ENCODE assay signal across 7 cellular contexts in genomic region chr7:12210179-12211053, GRCh38. TPM values are rescaled to one million over a fixed set of nuclear protein-coding genes. Genes with fewer than 3 reads are reported as not detected.
DNase-seq lines count a peak whose midpoint lies in the region; ATAC-seq and TF ChIP-seq lines count a peak whose summit lies in the region.

No MANE protein-coding gene starts in this region.

- H3K36me3 Mint-ChIP-seq in naive thymus-derived CD4-positive, alpha-beta T cell, result peaks cover 0 to 14% (median 11%) of the 10 kb centered on the region in 5 donors

- peaks cover 21 to 48% (median 35%) of the 10 kb centered on the region in 7 donors for H3K4me1 Mint-ChIP-seq in naive thymus-derived CD4-positive, alpha-beta T cell

- H3K4me3 ChIP-seq in DOHH2 (ENCODE audit: low read length), result peak overlapping the region; percentile 79
- peak overlapping the region; percentile 50 for H3K4me3 ChIP-seq in SU-DHL-6 (ENCODE audit: insufficient read depth, low read length, poor library complexity, severe bottlenecking)
- peak overlapping the region; percentile 73 to 86 for H3K4me3 ChIP-seq in esophagus (ENCODE audit: low read depth in 1 of 2, low read length in 2 of 2)
- peak overlapping the region; percentile 78 for H3K4me3 ChIP-seq in naive thymus-derived CD4-positive, alpha-beta T cell (ENCODE audit: low read length)

- peak overlapping the region; percentile 80 for H3K4me2 ChIP-seq in DOHH2 (ENCODE audit: low read length)
- H3K4me2 ChIP-seq in SU-DHL-6 (ENCODE audit: low read depth, low read length, poor library complexity, severe bottlenecking), result peak overlapping the region; percentile 79

- H3K27me3 ChIP-seq in DOHH2 (ENCODE audit: control insufficient read depth, low read length) (peaks cover 26% of the 10 kb centered on the region), SU-DHL-6 (ENCODE audit: low read length) (no peaks in the 10 kb centered on the region), esophagus (ENCODE audit: control insufficient read depth in 1 of 2, insufficient read depth in 2 of 2, low read length in 2 of 2) (no peaks in the 10 kb centered on the region)
- no peaks in the 10 kb centered on the region for H3K27me3 ChIP-seq in naive thymus-derived CD4-positive, alpha-beta T cell (ENCODE audit: control insufficient read depth in 2 of 2, insufficient read depth in 2 of 2, low read length in 2 of 2)

- H3K9me3 ChIP-seq in DOHH2 (ENCODE audit: control insufficient read depth, insufficient read depth, low read length) (no peaks in the 10 kb centered on the region), SU-DHL-6 (ENCODE audit: insufficient read depth, low read length) (no peaks in the 10 kb centered on the region), esophagus (ENCODE audit: control insufficient read depth in 2 of 2, insufficient read depth in 1 of 2, low read depth in 1 of 2, low read length in 1 of 2) (no peaks in the 10 kb centered on the region)
- H3K9me3 ChIP-seq in naive thymus-derived CD4-positive, alpha-beta T cell (ENCODE audit: control insufficient read depth in 2 of 3, low read length in 3 of 3), result no peaks in the 10 kb centered on the region

- ATAC-seq in GM19438 (IDR thresholded peaks at IDR 0.05; ENCODE audit: low read depth, unreplicated experiment) (peak; percentile 36), HG03432 (IDR thresholded peaks at IDR 0.05; ENCODE audit: unreplicated experiment) (peak; percentile 41)
- ATAC-seq in naive thymus-derived CD4-positive, alpha-beta T cell, result peak; percentile 42

- peaks cover 0 to 5% (median 0%) of the 10 kb centered on the region in 11 donors for H3K9me3 Mint-ChIP-seq in naive thymus-derived CD4-positive, alpha-beta T cell

- H3K79me2 ChIP-seq in DOHH2 (ENCODE audit: control insufficient read depth, low read length) (peaks cover 29% of the 10 kb centered on the region), SU-DHL-6 (ENCODE audit: insufficient read depth, low read length) (peaks cover 22% of the 10 kb centered on the region)

- 1 to 2% methylated on average over 26 of the region's 26 CpGs for WGBS in esophagus, 2 donors

- H3K27me3 Mint-ChIP-seq in naive thymus-derived CD4-positive, alpha-beta T cell, result peaks cover 0 to 37% (median 0%) of the 10 kb centered on the region in 5 donors

- H3F3A ChIP-seq in DOHH2 (ENCODE audit: control insufficient read depth, insufficient read depth) (no peaks in the 10 kb centered on the region), SU-DHL-6 (ENCODE audit: insufficient read depth) (no peaks in the 10 kb centered on the region)

- H3K4me3 Mint-ChIP-seq in naive thymus-derived CD4-positive, alpha-beta T cell, result peak overlapping the region; percentile 87 to 98 (median 96)

- peak overlapping the region; percentile 95 to 100 (median 99) for H3K27ac Mint-ChIP-seq in naive thymus-derived CD4-positive, alpha-beta T cell

- H3K9me2 ChIP-seq in DOHH2 (replicated peaks; ENCODE audit: control insufficient read depth, low read length) (no peaks in the 10 kb centered on the region), SU-DHL-6 (replicated peaks; ENCODE audit: insufficient read depth, low read length) (no peaks in the 10 kb centered on the region)

- peaks cover 27% of the 10 kb centered on the region for H3K4me1 ChIP-seq in DOHH2 (ENCODE audit: control insufficient read depth, low read length)
- H3K4me1 ChIP-seq in esophagus (ENCODE audit: control insufficient read depth in 2 of 2, insufficient read depth in 2 of 2, low read length in 1 of 2), result peaks cover 0 to 3% of the 10 kb centered on the region in 2 donors
- peaks cover 12 to 22% of the 10 kb centered on the region in 2 donors for H3K4me1 ChIP-seq in naive thymus-derived CD4-positive, alpha-beta T cell (ENCODE audit: control insufficient read depth in 2 of 2, insufficient read depth in 2 of 2, low read length in 2 of 2)

- H3K36me3 ChIP-seq in DOHH2 (ENCODE audit: control insufficient read depth, low read length) (no peaks in the 10 kb centered on the region), SU-DHL-6 (ENCODE audit: low read length) (peaks cover 6% of the 10 kb centered on the region), esophagus (ENCODE audit: control insufficient read depth in 2 of 2, insufficient read depth in 2 of 2, low read length in 1 of 2) (no peaks in the 10 kb centered on the region)
- H3K36me3 ChIP-seq in naive thymus-derived CD4-positive, alpha-beta T cell (ENCODE audit: control insufficient read depth in 2 of 3, insufficient read depth in 3 of 3, low read length in 3 of 3), result peaks cover 0 to 5% (median 0%) of the 10 kb centered on the region in 3 experiments

- POLR2A ChIA-PET in naive thymus-derived CD4-positive, alpha-beta T cell (lab: Charles Lee), result interaction anchor here (0.6 to 3.2 kb wide), 21 partner anchors 10 to 1270 kb away, joined by 3 to 24 read pairs (median 3); a partner anchor contains a TSS

- intact Hi-C loops in naive thymus-derived CD4-positive, alpha-beta T cell (cut with micrococcal nuclease), result loop anchor here (1.0 to 5.0 kb wide), 18 partner anchors 12 to 1270 kb away; partner anchors contain the start of genes VWDE (in 2 of the 2) and ARL4A (in 1 of the 2)

- no peaks in the 10 kb centered on the region for H4K20me1 ChIP-seq in DOHH2 (ENCODE audit: control insufficient read depth, insufficient read depth, low read depth, low read length)
- H4K20me1 ChIP-seq in SU-DHL-6 (ENCODE audit: low read depth, low read length), result no peaks in the 10 kb centered on the region

- H3K27ac ChIP-seq in DOHH2 (ENCODE audit: low read depth, low read length) (no peak overlapping the region), SU-DHL-6 (ENCODE audit: low read depth, low read length) (no peak overlapping the region), esophagus (ENCODE audit: low read depth in 2 of 2, low read length in 1 of 2) (peak overlapping the region; percentile 82 to 93)
- peak overlapping the region; percentile 97 for H3K27ac ChIP-seq in naive thymus-derived CD4-positive, alpha-beta T cell (ENCODE audit: low read depth, low read length)

- DNase-seq in naive thymus-derived CD4-positive, alpha-beta T cell, result peak in 4 of 9 donors; percentile 2 to 66 (median 4)
- DNase-seq in T-helper 9 cell, result no peak

- no peak for TF ChIP-seq CTCF in DOHH2 (IDR thresholded peaks at IDR 0.05; ENCODE audit: low read depth, low read length, poor library complexity, severe bottlenecking)
- TF ChIP-seq CTCF in SU-DHL-6 (IDR thresholded peaks at IDR 0.05; ENCODE audit: insufficient read depth, low read length, poor library complexity, severe bottlenecking), result no peak

- peak overlapping the region; percentile 81 for H2AFZ ChIP-seq in SU-DHL-6 (ENCODE audit: low read depth, low read length, severe bottlenecking)

- CTCF ChIA-PET in naive thymus-derived CD4-positive, alpha-beta T cell (lab: Charles Lee), result interaction anchor here (0.7 to 1.9 kb wide), 6 partner anchors 28 to 141 kb away, joined by 3 to 6 read pairs (median 4); no protein-coding TSS in a partner anchor

- H3K9ac ChIP-seq in SU-DHL-6 (ENCODE audit: low read length), result peak overlapping the region; percentile 70

RNA-seq across cellular contexts. Expression of gene TMEM106B, which starts 0.7 kb away (rescaled TPM):
- 10 to 100 TPM; 11.8 to 12.1 TPM for polyA plus RNA-seq in esophagus
- total RNA-seq in naive thymus-derived CD4-positive, alpha-beta T cell, result 10 to 100 TPM; 22.8 to 69.2 (median 40.1) TPM
- 10 to 100 TPM; 31.4 to 48.1 TPM for polyA plus RNA-seq in naive thymus-derived CD4-positive, alpha-beta T cell

Comparison
In these comparisons a context has a peak if more than half of its experiments do, and no peak if none do; other contexts are left out.
1. H3K27ac ChIP-seq: peak in esophagus (2 of 2) and naive thymus-derived CD4-positive, alpha-beta T cell (single experiment); none in DOHH2 (single experiment) and SU-DHL-6 (single experiment).
2. Peak in every context shown above with its lines, with median percentiles within 50 percentile points of each other: H3K4me3 ChIP-seq and ATAC-seq.